Comparison of ENCODE assay signal across 23 cellular contexts in the genomic region with DNA sequence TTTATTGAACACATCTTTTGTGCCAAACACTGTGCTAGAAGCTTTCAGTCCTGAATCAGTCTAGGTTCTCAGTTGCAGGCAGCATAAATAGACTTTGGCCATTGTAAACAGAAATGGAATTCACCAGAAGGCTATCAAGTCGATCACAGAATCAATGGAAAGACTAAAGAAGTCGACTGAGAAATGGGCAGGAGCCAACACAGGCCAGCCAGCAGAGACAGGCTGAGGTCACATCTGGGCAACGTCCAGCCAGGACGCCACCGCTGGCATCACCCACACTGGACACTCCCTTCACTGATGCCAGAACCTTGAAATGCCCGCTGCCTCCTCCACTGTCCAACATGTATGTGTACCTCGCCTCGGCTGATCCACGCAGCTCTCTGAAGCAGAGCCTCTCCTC. TPM values are rescaled to one million over a fixed set of nuclear protein-coding genes. Genes with fewer than 3 reads are reported as not detected.
A peak's percentile ranks its signal among the peaks of the same experiment; 100 is the strongest.
DNase-seq lines count a peak whose midpoint lies in the region; ATAC-seq, FAIRE-seq and TF ChIP-seq lines count a peak whose summit lies in the region.
"Had no signal": no experiment of that assay in that cellular context is flagged by ENCODE, and none has a peak within 500 bp of the region (broad histone marks: within the 10 kb centered on the region; RNA-seq: fewer than 3 reads in every experiment).

No MANE protein-coding gene starts in this region.

- no peak overlapping the region for H3K4me3 ChIP-seq in HEK293 (ENCODE audit: low read depth, low read length)
- peak overlapping the region in 1 of 59 donors; percentile 1 for H3K4me3 ChIP-seq in dorsolateral prefrontal cortex
- no peak overlapping the region for H3K4me3 ChIP-seq in HepG2 (replicated peaks in 1 of 3; ENCODE audit: insufficient read depth in 1 of 3, low read depth in 2 of 3, low read length in 3 of 3)
- H3K4me3 ChIP-seq in ascending aorta = no peak overlapping the region
- H3K4me3 ChIP-seq in mucosa of descending colon = no peak overlapping the region

- in situ Hi-C loops in HepG2 (cut with HindIII; ENCODE audit: extremely low pct_ligation_motif_present, low pct_unique_long_range_greater_than_20kb) = no loop called here

- BruUV-seq in HepG2 (replicated peaks; lab: Mats Ljungman, UMichigan) = no TSS peak

- H3K27me3 ChIP-seq in dorsolateral prefrontal cortex = no peaks in the 10 kb centered on the region
- H3K27me3 ChIP-seq in HepG2 (ENCODE audit: control insufficient read depth in 1 of 2, insufficient read depth in 2 of 2, low read length in 2 of 2) = peaks cover 1 to 14% of the 10 kb centered on the region in 2 experiments; a peak in 4 of 5 replicates
- no peaks in the 10 kb centered on the region for H3K27me3 ChIP-seq in ascending aorta

- TF ChIP-seq RAD21 in HepG2 (CRISPR knock-in tag; IDR thresholded peaks at IDR 0.05) = no peak

- H3K9ac ChIP-seq in HepG2 (ENCODE audit: insufficient read depth, low read depth, low read length) = no peak overlapping the region

- peak; percentile 35; the same call in 1 of the 3 replicates for ATAC-seq in HepG2
- ATAC-seq in mucosa of descending colon = no peak
- no peak for ATAC-seq in GM19351 (IDR thresholded peaks at IDR 0.05; ENCODE audit: unreplicated experiment)
- ATAC-seq: CD8-positive, alpha-beta T cell had no signal

- DNase-seq in dorsolateral prefrontal cortex = peak in 1 of 10 donors; percentile 56
- no peak for DNase-seq in HepG2 (ENCODE audit: low spot score)
- peak; percentile 46 for DNase-seq in mucosa of gallbladder (ENCODE audit: low spot score)
- DNase-seq in ascending aorta (ENCODE audit: low spot score in 2 of 2) = no peak
- no peak for DNase-seq in NCI-H1092 (lab: John Stamatoyannopoulos, UW)
- DNase-seq in mucosa of descending colon = no peak
- DNase-seq: CD8-positive, alpha-beta T cell; COR-L47; DMS153; DMS79 treated with DMSO at 0.1 percent for 48 hours; EL; HCEC 1CT had no signal

- TF ChIP-seq CTCF in HEK293 (tag by site-specific recombination; IDR thresholded peaks at IDR 0.05) (no peak), dorsolateral prefrontal cortex (IDR thresholded peaks at IDR 0.05 in 54 of 56, conservative IDR thresholded peaks at IDR 0.05 in 2 of 56; ENCODE audit: low read depth in 1 of 56, partially characterized antibody in 56 of 56) (no peak), HepG2 (CRISPR knock-in tag; IDR thresholded peaks at IDR 0.05) (no peak), ascending aorta (IDR thresholded peaks at IDR 0.05) (no peak), mucosa of descending colon (IDR thresholded peaks at IDR 0.05) (no peak)

- TF ChIP-seq EP300 in HepG2 (IDR thresholded peaks at IDR 0.05; ENCODE audit: low read depth in 2 of 2, low read length in 2 of 2) = no peak
- no peak for TF ChIP-seq EP300 in HepG2 (CRISPR knock-in tag; IDR thresholded peaks at IDR 0.05; ENCODE audit: borderline replicate concordance)

- CTCF ChIA-PET in HEK293 (lab: Yijun Ruan, JAX) = interaction anchor here (3.2 kb wide), 1 partner anchor 25 kb away, joined by 20 read pairs; no protein-coding TSS in a partner anchor
- CTCF ChIA-PET in HepG2 (lab: Yijun Ruan, JAX; ENCODE audit: low intra/inter-chr PET ratio, low total read pairs) = no interaction called here

- H3K36me3 ChIP-seq in HEK293 (ENCODE audit: control insufficient read depth in 2 of 2, insufficient read depth in 1 of 2, low read length in 2 of 2) = no peaks in the 10 kb centered on the region
- no peaks in the 10 kb centered on the region for H3K36me3 ChIP-seq in HepG2 (replicated peaks in 1 of 2; ENCODE audit: control insufficient read depth in 1 of 2, insufficient read depth in 2 of 2, low read length in 2 of 2)
- H3K36me3 ChIP-seq in ascending aorta = no peaks in the 10 kb centered on the region
- no peaks in the 10 kb centered on the region for H3K36me3 ChIP-seq in mucosa of descending colon (ENCODE audit: low read depth)

- H3K79me2 ChIP-seq in HepG2 (ENCODE audit: insufficient read depth, low read length) = no peaks in the 10 kb centered on the region

- no peak overlapping the region for H3K4me2 ChIP-seq in HepG2 (ENCODE audit: low read depth, low read length)

- H2AFZ ChIP-seq in HepG2 (ENCODE audit: low read length) = no peak overlapping the region

- FAIRE-seq in HepG2 (lab: Jason Lieb, UNC) = no peak
- FAIRE-seq: D721Med, G401.6, GM12891, H1 had no signal

- H3K27ac ChIP-seq in HEK293 (ENCODE audit: extremely low read depth, low read depth, low read length) (no peak overlapping the region), dorsolateral prefrontal cortex (peak overlapping the region in 58 of 59 donors; percentile 33 to 100 (median 82)), HepG2 (ENCODE audit: extremely low read length, insufficient read depth, low read length) (no peak overlapping the region), ascending aorta (no peak overlapping the region)
- H3K27ac ChIP-seq: 22Rv1, HL-60 had no signal

- no peaks in the 10 kb centered on the region for H3K9me3 ChIP-seq in HEK293 (ENCODE audit: control insufficient read depth, insufficient read depth, low read depth, low read length)
- H3K9me3 ChIP-seq in HepG2 (ENCODE audit: low read length) = no peaks in the 10 kb centered on the region
- no peaks in the 10 kb centered on the region for H3K9me3 ChIP-seq in ascending aorta
- no peaks in the 10 kb centered on the region for H3K9me3 ChIP-seq in mucosa of descending colon

- H3K4me1 ChIP-seq in HEK293 (ENCODE audit: control insufficient read depth, insufficient read depth, low read length) = no peaks in the 10 kb centered on the region
- H3K4me1 ChIP-seq in HepG2 (ENCODE audit: insufficient read depth, low read length) = 0 out of 2 replicates have a peak, but pooled peaks cover 11% of the 10 kb centered on the region
- H3K4me1 ChIP-seq in ascending aorta = no peaks in the 10 kb centered on the region
- no peaks in the 10 kb centered on the region for H3K4me1 ChIP-seq in mucosa of descending colon (ENCODE audit: low read depth)

- POLR2A ChIA-PET in HEK293 (lab: Yijun Ruan, JAX) = no interaction called here
- POLR2A ChIA-PET in HepG2 (lab: Yijun Ruan, JAX) = no interaction called here

- WGBS in HepG2 (ENCODE audit: low lambda C conversion rate) = 4% methylated on average over 2 of the region's 9 CpGs

- intact Hi-C loops in dorsolateral prefrontal cortex (cut with DNase I) = no loop called here
- intact Hi-C loops in HepG2 (cut with micrococcal nuclease; ENCODE audit: unreplicated experiment) = no loop called here
- intact Hi-C loops in ascending aorta (cut with DNase I) = no loop called here
- intact Hi-C loops in mucosa of descending colon (cut with DNase I, micrococcal nuclease) = no loop called here

- H4K20me1 ChIP-seq in HepG2 (ENCODE audit: insufficient read depth, low read length) = no peaks in the 10 kb centered on the region

- no peak for TF ChIP-seq POLR2A in HepG2 (IDR thresholded peaks at IDR 0.05; ENCODE audit: insufficient read depth in 1 of 2, low read depth in 2 of 2, low read length in 2 of 2)

RNA-seq across cellular contexts. Expression of a gene that starts 5.5 kb away (rescaled TPM):
- 1,000 to 10,000 TPM in 1 of 120 experiments, 100 to 1,000 TPM in 115, 10 to 100 TPM in 4; 87.4 to 1,120 (median 263) TPM for total RNA-seq in dorsolateral prefrontal cortex
- total RNA-seq in HepG2 (2016; rRNA removed; fragmentation: Illumina TruSeq; extraction: Trizol) = not detected in 2 replicates
- total RNA-seq in HepG2 (2016; cell fraction: cytosol; rRNA removed; fragmentation: Illumina TruSeq; extraction: Trizol; ENCODE audit: low read depth) = not detected in 2 replicates
- not detected in 2 replicates for total RNA-seq in HepG2 (2016; cell fraction: insoluble cytoplasmic fraction; rRNA removed; fragmentation: Illumina TruSeq; extraction: Trizol)
- not detected in 2 replicates for total RNA-seq in HepG2 (2016; cell fraction: membrane; rRNA removed; fragmentation: Illumina TruSeq; extraction: Trizol)
- total RNA-seq in HepG2 (2016; cell fraction: nucleus; rRNA removed; fragmentation: Illumina TruSeq; extraction: Trizol) = not detected in 2 replicates
- polyA plus RNA-seq in HepG2 (2011; rRNA removed) = not detected in 2 replicates
- not detected in 2 replicates for polyA plus RNA-seq in HepG2 (2011; cell fraction: cytosol; rRNA removed)
- polyA plus RNA-seq in HepG2 (2011; cell fraction: nucleus; rRNA removed) = not detected in 2 replicates
- not detected in 2 replicates for polyA plus RNA-seq in HepG2 (2012)
- not detected in 2 replicates for polyA plus RNA-seq in HepG2 (2016; cell fraction: cytosol; fragmentation: Illumina TruSeq; extraction: Trizol; ENCODE audit: low read depth)
- polyA plus RNA-seq in HepG2 (2016; cell fraction: insoluble cytoplasmic fraction; fragmentation: Illumina TruSeq; extraction: Trizol; ENCODE audit: low read depth) = not detected in 2 replicates
- not detected in 2 replicates for polyA plus RNA-seq in HepG2 (2016; cell fraction: membrane; fragmentation: Illumina TruSeq; extraction: Trizol; ENCODE audit: low read depth)
- polyA plus RNA-seq in HepG2 (2016; cell fraction: nucleus; fragmentation: Illumina TruSeq; extraction: Trizol; ENCODE audit: insufficient read depth, low read depth) = not detected in 2 replicates
- polyA minus RNA-seq in HepG2 (2011; rRNA and poly(A)+ RNA removed; ENCODE audit: low replicate concordance) = not detected in 2 replicates
- not detected in 2 replicates for polyA minus RNA-seq in HepG2 (2011; cell fraction: cytosol; rRNA and poly(A)+ RNA removed)
- polyA minus RNA-seq in HepG2 (2011; cell fraction: nucleus; rRNA and poly(A)+ RNA removed) = not detected in 2 replicates
- 0.78 TPM for total RNA-seq in mucosa of gallbladder
- 0.32 TPM for total RNA-seq in ascending aorta
- total RNA-seq in mucosa of descending colon = 1 to 10 TPM in 1 of 3 donors, under 1 TPM in 2; 0.43 to 6.8 (median 0.51) TPM
- total RNA-seq: A673; CD8-positive, alpha-beta T cell had no signal
- polyA plus RNA-seq: BJ, CD14-positive monocyte had no signal

RNA-seq across cellular contexts. Expression of a gene that starts 46.7 kb away (rescaled TPM):
- 10 to 100 TPM in 39 of 120 experiments, 1 to 10 TPM in 81; 4.7 to 14.8 (median 8.4) TPM for total RNA-seq in dorsolateral prefrontal cortex
- total RNA-seq in HepG2 (2016; rRNA removed; fragmentation: Illumina TruSeq; extraction: Trizol) = 1.1 and 1.9 TPM in 2 replicates
- total RNA-seq in HepG2 (2016; cell fraction: cytosol; rRNA removed; fragmentation: Illumina TruSeq; extraction: Trizol; ENCODE audit: low read depth) = 0.30 TPM in 1 of 2 replicates, not detected in the other
- total RNA-seq in HepG2 (2016; cell fraction: insoluble cytoplasmic fraction; rRNA removed; fragmentation: Illumina TruSeq; extraction: Trizol) = 1.5 and 2.0 TPM in 2 replicates
- total RNA-seq in HepG2 (2016; cell fraction: membrane; rRNA removed; fragmentation: Illumina TruSeq; extraction: Trizol) = 0.56 and 0.72 TPM in 2 replicates
- 1.6 and 1.8 TPM in 2 replicates for total RNA-seq in HepG2 (2016; cell fraction: nucleus; rRNA removed; fragmentation: Illumina TruSeq; extraction: Trizol)
- polyA plus RNA-seq in HepG2 (2011; rRNA removed) = 1.1 and 1.3 TPM in 2 replicates
- 0.79 and 1.5 TPM in 2 replicates for polyA plus RNA-seq in HepG2 (2011; cell fraction: cytosol; rRNA removed)
- polyA plus RNA-seq in HepG2 (2011; cell fraction: nucleus; rRNA removed) = 0.96 and 1.2 TPM in 2 replicates
- polyA plus RNA-seq in HepG2 (2012) = 0.86 and 2.4 TPM in 2 replicates
- polyA plus RNA-seq in HepG2 (2016; cell fraction: cytosol; fragmentation: Illumina TruSeq; extraction: Trizol; ENCODE audit: low read depth) = 0.16 and 0.29 TPM in 2 replicates
- 1.5 and 1.7 TPM in 2 replicates for polyA plus RNA-seq in HepG2 (2016; cell fraction: insoluble cytoplasmic fraction; fragmentation: Illumina TruSeq; extraction: Trizol; ENCODE audit: low read depth)
- 0.36 and 0.65 TPM in 2 replicates for polyA plus RNA-seq in HepG2 (2016; cell fraction: membrane; fragmentation: Illumina TruSeq; extraction: Trizol; ENCODE audit: low read depth)
- 1.5 and 2.9 TPM in 2 replicates for polyA plus RNA-seq in HepG2 (2016; cell fraction: nucleus; fragmentation: Illumina TruSeq; extraction: Trizol; ENCODE audit: insufficient read depth, low read depth)
- polyA minus RNA-seq in HepG2 (2011; rRNA and poly(A)+ RNA removed; ENCODE audit: low replicate concordance) = 3.0 and 5.1 TPM in 2 replicates
- 1.1 and 1.5 TPM in 2 replicates for polyA minus RNA-seq in HepG2 (2011; cell fraction: cytosol; rRNA and poly(A)+ RNA removed)
- 5.2 and 6.3 TPM in 2 replicates for polyA minus RNA-seq in HepG2 (2011; cell fraction: nucleus; rRNA and poly(A)+ RNA removed)
- total RNA-seq in mucosa of gallbladder = 3.8 TPM
- not detected for total RNA-seq in ascending aorta
- total RNA-seq in mucosa of descending colon = 1 to 10 TPM; 1.9 to 3.8 (median 2.3) TPM

Comparison
In these comparisons a context has a peak if more than half of its experiments do, and no peak if none do; other contexts are left out.
1. H3K27ac ChIP-seq: peak in dorsolateral prefrontal cortex (58 of 59); none in HEK293 (single experiment), HepG2 (single experiment) and ascending aorta (0 of 2).
2. RNA of a gene that starts 5.5 kb away (total RNA-seq): 87.4 to 1,120 TPM in dorsolateral prefrontal cortex; 0.78 TPM in mucosa of gallbladder (single experiment), 0.43 to 6.8 TPM in mucosa of descending colon, 0.32 TPM in ascending aorta (single experiment) and not detected in HepG2; every median in the first group is over 10 times any median in the second.